ENCODE assay signal across 2 cellular contexts in genomic region chr10:112964482-112964881, GRCh38.
TF ChIP-seq lines count a peak whose summit lies in the region.

No MANE protein-coding gene starts in this region.

TF ChIP-seq in A549, 52 proteins besides CTCF, POLR2A, EP300 and RAD21:
- TF ChIP-seq SMC3 (IDR thresholded peaks at IDR 0.05) (no peak), CBX2 (IDR thresholded peaks at IDR 0.05; ENCODE audit: borderline replicate concordance, low read depth) (no peak), HDAC2 (IDR thresholded peaks at IDR 0.05) (no peak)

TF ChIP-seq in GM12878, 131 proteins besides CTCF, POLR2A, EP300 and RAD21:
- TF ChIP-seq KAT2A (conservative IDR thresholded peaks at IDR 0.05; ENCODE audit: control insufficient read depth, low read depth, low read length) (no peak), CREM (IDR thresholded peaks at IDR 0.05; ENCODE audit: low read depth) (no peak), TCF3 (IDR thresholded peaks at IDR 0.05; ENCODE audit: borderline replicate concordance, insufficient read depth, low read depth, low read length) (no peak), STAT3 (IDR thresholded peaks at IDR 0.05; ENCODE audit: low read depth, low read length) (no peak), NBN (IDR thresholded peaks at IDR 0.05) (no peak), CBX5 (IDR thresholded peaks at IDR 0.05; ENCODE audit: low read depth) (no peak)
- TF ChIP-seq, protein P1, sequence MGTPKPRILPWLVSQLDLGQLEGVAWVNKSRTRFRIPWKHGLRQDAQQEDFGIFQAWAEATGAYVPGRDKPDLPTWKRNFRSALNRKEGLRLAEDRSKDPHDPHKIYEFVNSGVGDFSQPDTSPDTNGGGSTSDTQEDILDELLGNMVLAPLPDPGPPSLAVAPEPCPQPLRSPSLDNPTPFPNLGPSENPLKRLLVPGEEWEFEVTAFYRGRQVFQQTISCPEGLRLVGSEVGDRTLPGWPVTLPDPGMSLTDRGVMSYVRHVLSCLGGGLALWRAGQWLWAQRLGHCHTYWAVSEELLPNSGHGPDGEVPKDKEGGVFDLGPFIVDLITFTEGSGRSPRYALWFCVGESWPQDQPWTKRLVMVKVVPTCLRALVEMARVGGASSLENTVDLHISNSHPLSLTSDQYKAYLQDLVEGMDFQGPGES (IDR thresholded peaks at IDR 0.05): no peak
- TF ChIP-seq, protein P2, sequence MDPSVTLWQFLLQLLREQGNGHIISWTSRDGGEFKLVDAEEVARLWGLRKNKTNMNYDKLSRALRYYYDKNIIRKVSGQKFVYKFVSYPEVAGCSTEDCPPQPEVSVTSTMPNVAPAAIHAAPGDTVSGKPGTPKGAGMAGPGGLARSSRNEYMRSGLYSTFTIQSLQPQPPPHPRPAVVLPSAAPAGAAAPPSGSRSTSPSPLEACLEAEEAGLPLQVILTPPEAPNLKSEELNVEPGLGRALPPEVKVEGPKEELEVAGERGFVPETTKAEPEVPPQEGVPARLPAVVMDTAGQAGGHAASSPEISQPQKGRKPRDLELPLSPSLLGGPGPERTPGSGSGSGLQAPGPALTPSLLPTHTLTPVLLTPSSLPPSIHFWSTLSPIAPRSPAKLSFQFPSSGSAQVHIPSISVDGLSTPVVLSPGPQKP (IDR thresholded peaks at IDR 0.05; ENCODE audit: low read depth, low read length): no peak
